ENCODE assay signal across 18 cellular contexts in genomic region chr14:66015046-66015780, GRCh38.
DNase-seq lines count a peak whose midpoint lies in the region; ATAC-seq and TF ChIP-seq lines count a peak whose summit lies in the region.
"Had no signal": no experiment of that assay in that cellular context is flagged by ENCODE, and none has a peak within 500 bp of the region (broad histone marks: within the 10 kb centered on the region; RNA-seq: fewer than 3 reads in every experiment).

No MANE protein-coding gene starts in this region.

- no peak overlapping the region for H3K4me3 ChIP-seq in fibroblast of villous mesenchyme (ENCODE audit: low read depth, low read length)
- H3K4me3 ChIP-seq in body of pancreas, result no peak overlapping the region
- H3K4me3 ChIP-seq: K562, skin epidermis had no signal

- intact Hi-C loops in body of pancreas (cut with DNase I), result no loop called here

- 43 to 81% methylated on average over 4 of the region's 4 CpGs for WGBS in body of pancreas, 2 donors

- TF ChIP-seq CTCF in fibroblast of villous mesenchyme (IDR thresholded peaks at IDR 0.05; ENCODE audit: insufficient read depth, low read depth, low read length) (no peak), body of pancreas (IDR thresholded peaks at IDR 0.05) (no peak)

- H3K36me3 ChIP-seq in body of pancreas (replicated peaks in 1 of 2; ENCODE audit: insufficient read depth in 1 of 2, low read depth in 2 of 2), result no peaks in the 10 kb centered on the region

- H3K9me3 ChIP-seq in body of pancreas, result no peaks in the 10 kb centered on the region

- H3K27me3 ChIP-seq in body of pancreas, result no peaks in the 10 kb centered on the region

- no peaks in the 10 kb centered on the region for H3K4me1 ChIP-seq in body of pancreas

- peak; percentile 12 for DNase-seq in COLO668 (lab: John Stamatoyannopoulos, UW; ENCODE audit: unreplicated experiment)
- no peak for DNase-seq in HEK293T (ENCODE audit: extremely low spot score)
- peak; percentile 94 for DNase-seq in NCI-H2171 (lab: John Stamatoyannopoulos, UW)
- DNase-seq in fibroblast of villous mesenchyme (ENCODE audit: low read depth), result peak; percentile 19
- DNase-seq in body of pancreas, result no peak
- DNase-seq in cerebellum (ENCODE audit: low spot score), result no peak
- no peak for DNase-seq in HPDE6-E6E7 (ENCODE audit: extremely low spot score)
- DNase-seq: activated CD4-positive, CD25-positive, alpha-beta regulatory T cell; activated naive CD4-positive, alpha-beta T cell; activated T-cell treated with anti-CD3 and anti-CD28 coated beads, Interleukin-2, amount 50 U/mL, for 72 hours; CD8-positive, alpha-beta T cell; GF-D8; natural killer cell; NK-92 treated with Interleukin-12 subunit alpha and Interleukin-12 subunit beta, amount 100 ng/mL, for 24 hours; Right ventricle myocardium superior had no signal

- CTCF ChIA-PET in HEK293T (lab: Yijun Ruan, JAX), result no interaction called here

- ATAC-seq in body of pancreas, result no peak
- ATAC-seq in HG03108 (IDR thresholded peaks at IDR 0.05; ENCODE audit: unreplicated experiment), result no peak
- ATAC-seq: activated T-cell treated with anti-CD3 and anti-CD28 coated beads, Interleukin-2, amount 50 U/mL, for 72 hours; CD8-positive, alpha-beta T cell; K562; natural killer cell had no signal

- TF ChIP-seq POLR2A in body of pancreas (IDR thresholded peaks at IDR 0.05), result no peak

- POLR2A ChIA-PET in HEK293T (lab: Yijun Ruan, JAX), result no interaction called here

- H3K27ac ChIP-seq in body of pancreas, result no peak overlapping the region
- H3K27ac ChIP-seq: skin epidermis had no signal

TF ChIP-seq in HEK293T, 16 proteins besides CTCF, POLR2A, EP300 and RAD21:
- TF ChIP-seq ARNT (IDR thresholded peaks at IDR 0.05), result no peak
- no peak for TF ChIP-seq FOXK2 (IDR thresholded peaks at IDR 0.05)
- TF ChIP-seq SP1 (IDR thresholded peaks at IDR 0.05), result no peak
- TF ChIP-seq L3MBTL2 (conservative IDR thresholded peaks at IDR 0.05), result no peak
- TF ChIP-seq ZNF384 (IDR thresholded peaks at IDR 0.05), result peak; percentile 32; the same call in 1 of the 2 replicates

Comparison
In these comparisons a context has a peak if more than half of its experiments do, and no peak if none do; other contexts are left out.
1. DNase-seq: peak in COLO668 (single experiment), NCI-H2171 (single experiment) and fibroblast of villous mesenchyme (single experiment); none in HEK293T (single experiment), body of pancreas (0 of 4), cerebellum (single experiment) and HPDE6-E6E7 (single experiment).